ENCODE assay signal across 8 cellular contexts in the genomic region with DNA sequence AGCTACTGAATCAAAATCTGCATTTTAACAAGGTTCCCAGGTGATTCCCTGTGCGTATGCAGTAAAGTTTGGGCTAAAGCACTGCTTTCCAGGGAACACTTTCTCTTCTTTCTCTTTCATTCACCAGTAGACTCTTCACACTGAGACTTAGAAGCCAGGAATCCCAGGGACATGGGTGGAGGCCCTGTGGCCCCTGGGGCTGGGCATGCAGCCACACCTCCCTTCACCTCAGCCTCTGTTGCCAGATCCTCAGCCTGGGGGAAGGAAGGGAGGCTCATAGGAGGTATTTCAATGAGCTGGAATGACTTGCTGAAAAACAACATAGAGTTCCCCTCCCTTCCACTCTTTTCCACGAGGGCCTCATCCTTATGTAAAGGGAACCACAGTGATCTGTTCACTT. TPM values are rescaled to one million over a fixed set of nuclear protein-coding genes. Genes with fewer than 3 reads are reported as not detected.
DNase-seq lines count a peak whose midpoint lies in the region; ATAC-seq and TF ChIP-seq lines count a peak whose summit lies in the region.

No MANE protein-coding gene starts in this region.

- TF ChIP-seq CTCF in AG04450 (IDR thresholded peaks at IDR 0.05; ENCODE audit: low read depth, low read length) (no peak), HFFc6 (IDR thresholded peaks at IDR 0.05) (no peak), brain microvascular endothelial cell (IDR thresholded peaks at IDR 0.05; ENCODE audit: low read depth, low read length, missing control alignments) (no peak)

- peaks cover 5% of the 10 kb centered on the region for H3K27me3 Mint-ChIP-seq in HFFc6 (ENCODE audit: insufficient read depth)

- H3K9me3 Mint-ChIP-seq in HFFc6, result no peaks in the 10 kb centered on the region

- H3K27me3 ChIP-seq in AG04450 (ENCODE audit: control insufficient read depth, insufficient read depth, low read length), result no peaks in the 10 kb centered on the region
- no peaks in the 10 kb centered on the region for H3K27me3 ChIP-seq in brain microvascular endothelial cell (replicated peaks)

- peak overlapping the region; percentile 94 for H3K27ac Mint-ChIP-seq in HFFc6

- DNase-seq in AG04450 (ENCODE audit: low read depth, low spot score) (no peak), HFFc6 (no peak), brain microvascular endothelial cell (no peak), activated gamma-delta T cell treated with Interleukin-2 at 50 U/mL for 16 hours (no peak)

- peaks cover 4% of the 10 kb centered on the region for H3K4me1 ChIP-seq in mesodermal cell (ENCODE audit: control insufficient read depth, insufficient read depth, low read length, poor library complexity, severe bottlenecking)

- in situ Hi-C loops in brain microvascular endothelial cell (cut with HindIII; ENCODE audit: low pct_ligation_motif_present, low sequenced_read_pairs), result no loop called here

- H3K4me1 Mint-ChIP-seq in HFFc6 (ENCODE audit: low read depth), result peaks cover 36% of the 10 kb centered on the region

- WGBS in mesodermal cell (ENCODE audit: insufficient coverage in 2 of 2), 2 experiments, result 57 to 71% methylated on average over 2 of the region's 2 CpGs

- H3K36me3 ChIP-seq in brain microvascular endothelial cell (replicated peaks), result peaks cover 18% of the 10 kb centered on the region
- H3K36me3 ChIP-seq in mesodermal cell (ENCODE audit: control insufficient read depth, insufficient read depth, low read length), result peaks cover 38% of the 10 kb centered on the region

- H3K4me3 ChIP-seq in AG04450 (ENCODE audit: low read depth, low read length), result peak overlapping the region; percentile 79
- H3K4me3 ChIP-seq in brain microvascular endothelial cell (ENCODE audit: low read depth, low read length), result peak overlapping the region; percentile 79
- peak overlapping the region; percentile 64 for H3K4me3 ChIP-seq in mesodermal cell (ENCODE audit: extremely low read depth, insufficient read depth, low read length, poor library complexity, severe bottlenecking)

- ATAC-seq in GM21423 (IDR thresholded peaks at IDR 0.05; ENCODE audit: unreplicated experiment) (no peak), HG03039 (IDR thresholded peaks at IDR 0.05; ENCODE audit: unreplicated experiment) (no peak), HG03097 (IDR thresholded peaks at IDR 0.05; ENCODE audit: low FRiP score, unreplicated experiment) (no peak)

- H3K9me3 ChIP-seq in AG04450 (ENCODE audit: control insufficient read depth, insufficient read depth, low read length) (no peaks in the 10 kb centered on the region), mesodermal cell (ENCODE audit: control insufficient read depth, low read length) (no peaks in the 10 kb centered on the region)

- POLR2A ChIA-PET in AG04450 (lab: Yijun Ruan, JAX), result interaction anchor here (1.1 kb wide), 1 partner anchor 14 kb away, joined by 3 read pairs; no protein-coding TSS in a partner anchor

- H3K27ac ChIP-seq in AG04450 (ENCODE audit: low read depth, low read length), result peak overlapping the region; percentile 61
- H3K27ac ChIP-seq in brain microvascular endothelial cell, result peak overlapping the region; percentile 92
- H3K27ac ChIP-seq in mesodermal cell (ENCODE audit: low read depth, low read length, severe bottlenecking), result peak overlapping the region; percentile 97

- CTCF ChIA-PET in AG04450 (lab: Charles Lee), result interaction anchor here (1.6 kb wide), 1 partner anchor 138 kb away, joined by 3 read pairs; no protein-coding TSS in a partner anchor

- peak overlapping the region; percentile 92 for H3K4me3 Mint-ChIP-seq in HFFc6

- H3K36me3 Mint-ChIP-seq in HFFc6 (ENCODE audit: low read depth), result peaks cover 13% of the 10 kb centered on the region

RNA-seq across cellular contexts. Expression of a gene that starts 1.2 kb away (rescaled TPM):
- 69.8 and 87.4 TPM in 2 replicates for polyA plus RNA-seq in AG04450 (2011; rRNA removed)
- 74.2 and 110 TPM in 2 replicates for polyA minus RNA-seq in AG04450 (2011; rRNA and poly(A)+ RNA removed)
- 100 to 1,000 TPM in 5 of 6 experiments, 10 to 100 TPM in 1; 96.6 to 123 (median 113) TPM for total RNA-seq in HFFc6 (2021; fragmentation: NEBNext Ultra II Directional; extraction: Animal tissue kit (Norgen Biotek cat#: 25700))
- polyA plus RNA-seq in mesodermal cell (2013, experiment 1 of 2), result 113 TPM
- 95.1 TPM for polyA plus RNA-seq in mesodermal cell (2013, experiment 2 of 2)

RNA-seq across cellular contexts. Expression of a gene that starts 5.3 kb away (rescaled TPM):
- polyA plus RNA-seq in AG04450 (2011; rRNA removed), result 46.5 and 57.5 TPM in 2 replicates
- 72.6 and 81.7 TPM in 2 replicates for polyA minus RNA-seq in AG04450 (2011; rRNA and poly(A)+ RNA removed)
- total RNA-seq in HFFc6 (2021; fragmentation: NEBNext Ultra II Directional; extraction: Animal tissue kit (Norgen Biotek cat#: 25700)), result 100 to 1,000 TPM in 1 of 6 experiments, 10 to 100 TPM in 5; 86.6 to 101 (median 94.5) TPM
- 56.3 TPM for polyA plus RNA-seq in mesodermal cell (2013, experiment 1 of 2)
- polyA plus RNA-seq in mesodermal cell (2013, experiment 2 of 2), result 60.4 TPM

RNA-seq across cellular contexts. Expression of a gene that starts 51.7 kb away (rescaled TPM):
- polyA plus RNA-seq in AG04450 (2011; rRNA removed), result 21.3 and 36.7 TPM in 2 replicates
- polyA minus RNA-seq in AG04450 (2011; rRNA and poly(A)+ RNA removed), result 46.9 and 72.0 TPM in 2 replicates
- 10 to 100 TPM; 63.4 to 87.4 (median 78.7) TPM for total RNA-seq in HFFc6 (2021; fragmentation: NEBNext Ultra II Directional; extraction: Animal tissue kit (Norgen Biotek cat#: 25700))
- 93.2 TPM for polyA plus RNA-seq in mesodermal cell (2013, experiment 1 of 2)
- polyA plus RNA-seq in mesodermal cell (2013, experiment 2 of 2), result 80.8 TPM

RNA-seq across cellular contexts. Expression of a gene that starts 57.0 kb away (rescaled TPM):
- polyA plus RNA-seq in AG04450 (2011; rRNA removed), result 31.3 and 35.5 TPM in 2 replicates
- 29.4 and 39.6 TPM in 2 replicates for polyA minus RNA-seq in AG04450 (2011; rRNA and poly(A)+ RNA removed)
- total RNA-seq in HFFc6 (2021; fragmentation: NEBNext Ultra II Directional; extraction: Animal tissue kit (Norgen Biotek cat#: 25700)), result 10 to 100 TPM; 27.8 to 32.7 (median 29.2) TPM
- polyA plus RNA-seq in mesodermal cell (2013, experiment 1 of 2), result 31.5 TPM
- polyA plus RNA-seq in mesodermal cell (2013, experiment 2 of 2), result 29.6 TPM
